Comparison of ENCODE assay signal across 22 cellular contexts in the genomic region with DNA sequence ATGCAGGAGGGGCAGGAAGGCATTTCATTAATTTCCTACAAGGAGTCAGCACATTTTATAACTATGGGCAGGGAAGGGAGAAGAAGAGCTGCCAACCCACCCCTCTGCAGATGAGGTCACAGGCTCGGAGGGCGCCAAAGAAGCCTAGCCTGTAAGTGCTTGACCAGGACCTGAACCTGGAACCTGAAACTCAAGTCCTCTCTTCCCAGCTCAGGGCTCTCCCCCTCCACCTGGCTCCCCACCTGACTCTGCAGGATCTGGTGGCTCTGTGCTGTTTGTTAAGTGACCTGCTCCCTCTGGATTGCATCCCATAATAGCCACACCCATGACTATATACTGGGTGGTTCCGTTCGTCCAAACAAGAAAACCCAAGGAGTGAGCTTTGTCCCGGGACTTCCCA. TPM values are rescaled to one million over a fixed set of nuclear protein-coding genes. Genes with fewer than 3 reads are reported as not detected.
DNase-seq lines count a peak whose midpoint lies in the region; ATAC-seq and TF ChIP-seq lines count a peak whose summit lies in the region.
"Had no signal": no experiment of that assay in that cellular context is flagged by ENCODE, and none has a peak within 500 bp of the region (broad histone marks: within the 10 kb centered on the region; RNA-seq: fewer than 3 reads in every experiment).

No MANE protein-coding gene starts in this region.

- no peak for DNase-seq in lower lobe of right lung
- DNase-seq in activated T-cell treated with anti-CD3 and anti-CD28 coated beads for 4 hours: no peak
- DNase-seq in stimulated activated CD4-positive, alpha-beta T cell treated with anti-CD3 and anti-CD28 coated beads, Interleukin-4, amount 100 ng/mL, for 1 hour: no peak
- DNase-seq: activated CD4-positive, CD25-positive, alpha-beta regulatory T cell treated with anti-CD3 and anti-CD28 coated beads, Interleukin-2, amount 50 U/mL, for 72 hours; activated CD8-positive, alpha-beta memory T cell treated with anti-CD3 and anti-CD28 coated beads for 24 hours; CD8-positive, alpha-beta T cell; GF-D8; glutamatergic neuron; KG1; left lung; NCI-H187 treated with DMSO at 0.1 percent for 48 hours had no signal

- no peaks in the 10 kb centered on the region for H3K27me3 ChIP-seq in lower lobe of right lung (ENCODE audit: low read depth)

- H3K36me3 ChIP-seq in HEK293 (ENCODE audit: control insufficient read depth in 2 of 2, insufficient read depth in 1 of 2, low read length in 2 of 2): no peaks in the 10 kb centered on the region; a peak in 1 of 3 replicates
- no peaks in the 10 kb centered on the region for H3K36me3 ChIP-seq in lower lobe of right lung
- H3K36me3 ChIP-seq: left lung, thoracic aorta had no signal

- no peaks in the 10 kb centered on the region for H3K27me3 Mint-ChIP-seq in stimulated activated memory B cell treated with anti-CD40 and anti-IgM and Interleukin-4, amounts not matched to agents 10 μg/mL and 1 μg/mL and 100 μg/mL, for 72 hours

- no peaks in the 10 kb centered on the region for H3K9me3 ChIP-seq in HEK293 (ENCODE audit: control insufficient read depth, insufficient read depth, low read depth, low read length)
- H3K9me3 ChIP-seq in lower lobe of right lung: no peaks in the 10 kb centered on the region
- H3K9me3 ChIP-seq: left lung, thoracic aorta had no signal

- H3K4me1 ChIP-seq in HEK293 (ENCODE audit: control insufficient read depth, insufficient read depth, low read length) (no peaks in the 10 kb centered on the region), lower lobe of right lung (peaks cover 36% of the 10 kb centered on the region)

- ATAC-seq in lower lobe of right lung (no peak), GM19452 (IDR thresholded peaks at IDR 0.05; ENCODE audit: unreplicated experiment) (no peak), HG03108 (IDR thresholded peaks at IDR 0.05; ENCODE audit: unreplicated experiment) (no peak)
- ATAC-seq in stimulated activated memory B cell treated with anti-CD40 and anti-IgM and Interleukin-4, amounts not matched to agents 10 μg/mL and 1 μg/mL and 100 μg/mL, for 72 hours: no peak
- ATAC-seq: activated naive CD4-positive, alpha-beta T cell treated with anti-CD3 and anti-CD28 coated beads, Interleukin-2, amount 50 U/mL, for 72 hours; CD8-positive, alpha-beta T cell had no signal

- peak overlapping the region; percentile 2 for H3K27ac Mint-ChIP-seq in stimulated activated memory B cell treated with anti-CD40 and anti-IgM and Interleukin-4, amounts not matched to agents 10 μg/mL and 1 μg/mL and 100 μg/mL, for 72 hours
- H3K27ac Mint-ChIP-seq: activated naive CD4-positive, alpha-beta T cell treated with anti-CD3 and anti-CD28 coated beads, Interleukin-2, amount 50 U/mL, for 72 hours; CD8-positive, alpha-beta T cell had no signal

- H3K4me3 Mint-ChIP-seq in stimulated activated memory B cell treated with anti-CD40 and anti-IgM and Interleukin-4, amounts not matched to agents 10 μg/mL and 1 μg/mL and 100 μg/mL, for 72 hours: no peak overlapping the region
- H3K4me3 Mint-ChIP-seq: CD8-positive, alpha-beta T cell had no signal

- CTCF ChIA-PET in HEK293 (lab: Yijun Ruan, JAX): interaction anchor here (0.7 to 1.0 kb wide), 3 partner anchors 10 to 21 kb away, joined by 3 to 8 read pairs (median 3); no protein-coding TSS in a partner anchor

- H3K9me3 Mint-ChIP-seq in stimulated activated memory B cell treated with anti-CD40 and anti-IgM and Interleukin-4, amounts not matched to agents 10 μg/mL and 1 μg/mL and 100 μg/mL, for 72 hours: no peaks in the 10 kb centered on the region
- H3K9me3 Mint-ChIP-seq: activated naive CD4-positive, alpha-beta T cell treated with anti-CD3 and anti-CD28 coated beads, Interleukin-2, amount 50 U/mL, for 72 hours; CD8-positive, alpha-beta T cell had no signal

- H3K4me1 Mint-ChIP-seq in stimulated activated memory B cell treated with anti-CD40 and anti-IgM and Interleukin-4, amounts not matched to agents 10 μg/mL and 1 μg/mL and 100 μg/mL, for 72 hours: peaks cover 20% of the 10 kb centered on the region

- no peak for TF ChIP-seq CTCF in HEK293 (tag by site-specific recombination; IDR thresholded peaks at IDR 0.05)
- no peak for TF ChIP-seq CTCF in lower lobe of right lung (IDR thresholded peaks at IDR 0.05)

- POLR2A ChIA-PET in HEK293 (lab: Yijun Ruan, JAX): no interaction called here

- H3K4me3 ChIP-seq in HEK293 (ENCODE audit: low read depth, low read length) (no peak overlapping the region), lower lobe of right lung (no peak overlapping the region)
- H3K4me3 ChIP-seq: left lung, thoracic aorta had no signal

- H3K36me3 Mint-ChIP-seq in stimulated activated memory B cell treated with anti-CD40 and anti-IgM and Interleukin-4, amounts not matched to agents 10 μg/mL and 1 μg/mL and 100 μg/mL, for 72 hours: no peaks in the 10 kb centered on the region
- H3K36me3 Mint-ChIP-seq: activated naive CD4-positive, alpha-beta T cell treated with anti-CD3 and anti-CD28 coated beads, Interleukin-2, amount 50 U/mL, for 72 hours; CD8-positive, alpha-beta T cell had no signal

- WGBS in adipose tissue, 3 donors: 55 to 67% (median 56%) methylated on average over 5 of the region's 5 CpGs

- no peak overlapping the region for H3K27ac ChIP-seq in HEK293 (ENCODE audit: extremely low read depth, low read depth, low read length)
- peak overlapping the region; percentile 38 for H3K27ac ChIP-seq in adipose tissue (ENCODE audit: low read depth, low read length)
- peak overlapping the region; percentile 93 for H3K27ac ChIP-seq in lower lobe of right lung

- intact Hi-C loops in lower lobe of right lung (cut with DNase I): no loop called here

TF ChIP-seq in HEK293, 187 proteins besides CTCF, POLR2A, EP300 and RAD21:
- TF ChIP-seq, protein P1, sequence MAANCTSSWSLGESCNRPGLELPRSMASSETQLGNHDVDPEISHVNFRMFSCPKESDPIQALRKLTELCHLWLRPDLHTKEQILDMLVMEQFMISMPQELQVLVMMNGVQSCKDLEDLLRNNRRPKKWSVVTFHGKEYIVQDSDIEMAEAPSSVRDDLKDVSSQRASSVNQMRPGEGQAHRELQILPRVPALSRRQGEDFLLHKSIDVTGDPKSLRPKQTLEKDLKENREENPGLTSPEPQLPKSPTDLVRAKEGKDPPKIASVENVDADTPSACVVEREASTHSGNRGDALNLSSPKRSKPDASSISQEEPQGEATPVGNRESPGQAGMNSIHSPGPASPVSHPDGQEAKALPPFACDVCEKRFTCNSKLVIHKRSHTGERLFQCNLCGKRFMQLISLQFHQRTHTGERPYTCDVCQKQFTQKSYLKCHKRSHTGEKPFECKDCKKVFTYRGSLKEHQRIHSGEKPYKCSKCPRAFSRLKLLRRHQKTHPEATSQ (tag by site-specific recombination; IDR thresholded peaks at IDR 0.05): no peak
- TF ChIP-seq, protein P2, sequence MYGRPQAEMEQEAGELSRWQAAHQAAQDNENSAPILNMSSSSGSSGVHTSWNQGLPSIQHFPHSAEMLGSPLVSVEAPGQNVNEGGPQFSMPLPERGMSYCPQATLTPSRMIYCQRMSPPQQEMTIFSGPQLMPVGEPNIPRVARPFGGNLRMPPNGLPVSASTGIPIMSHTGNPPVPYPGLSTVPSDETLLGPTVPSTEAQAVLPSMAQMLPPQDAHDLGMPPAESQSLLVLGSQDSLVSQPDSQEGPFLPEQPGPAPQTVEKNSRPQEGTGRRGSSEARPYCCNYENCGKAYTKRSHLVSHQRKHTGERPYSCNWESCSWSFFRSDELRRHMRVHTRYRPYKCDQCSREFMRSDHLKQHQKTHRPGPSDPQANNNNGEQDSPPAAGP (tag by site-specific recombination; IDR thresholded peaks at IDR 0.05): 0 out of 2 replicates have a peak, but pooled peaks have one; percentile 33
- TF ChIP-seq ZIC2 (tag by site-specific recombination; IDR thresholded peaks at IDR 0.05) (no peak), ZNF654 (tag by site-specific recombination; IDR thresholded peaks at IDR 0.05; ENCODE audit: low read depth) (no peak)
TF ChIP-seq in HEK293: peak in this region for 1.

RNA-seq across cellular contexts. Expression of a gene that starts 27.3 kb away (rescaled TPM):
- under 1 TPM in 2 of 3 donors, not detected in 1; 0.54 to 0.82 TPM for polyA plus RNA-seq in adipose tissue
- total RNA-seq in lower lobe of right lung: 3,364 TPM
- total RNA-seq: activated naive CD4-positive, alpha-beta T cell treated with anti-CD3 and anti-CD28 coated beads, Interleukin-2, amount 50 U/mL, for 72 hours; CD8-positive, alpha-beta T cell; fibroblast of lung; H1; mononuclear cell; thoracic aorta had no signal
- polyA plus RNA-seq: AG04450, fibroblast of lung, H1 had no signal
